Comparison of ENCODE assay signal across 2 cellular contexts in genomic region chr6:33840064-33840926, GRCh38.
TF ChIP-seq lines count a peak whose summit lies in the region.

No MANE protein-coding gene starts in this region.

TF ChIP-seq in K562, 482 proteins besides CTCF, POLR2A, EP300 and RAD21 (continued from another document and continues in another):
- TF ChIP-seq, protein P1, sequence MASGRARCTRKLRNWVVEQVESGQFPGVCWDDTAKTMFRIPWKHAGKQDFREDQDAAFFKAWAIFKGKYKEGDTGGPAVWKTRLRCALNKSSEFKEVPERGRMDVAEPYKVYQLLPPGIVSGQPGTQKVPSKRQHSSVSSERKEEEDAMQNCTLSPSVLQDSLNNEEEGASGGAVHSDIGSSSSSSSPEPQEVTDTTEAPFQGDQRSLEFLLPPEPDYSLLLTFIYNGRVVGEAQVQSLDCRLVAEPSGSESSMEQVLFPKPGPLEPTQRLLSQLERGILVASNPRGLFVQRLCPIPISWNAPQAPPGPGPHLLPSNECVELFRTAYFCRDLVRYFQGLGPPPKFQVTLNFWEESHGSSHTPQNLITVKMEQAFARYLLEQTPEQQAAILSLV (tag; IDR thresholded peaks at IDR 0.05): peak; percentile 40; the same call in 1 of the 2 replicates
- TF ChIP-seq STAT5B (CRISPR knock-in tag; IDR thresholded peaks at IDR 0.05) (no peak), ZNF316 (IDR thresholded peaks at IDR 0.05) (peak; percentile 100), ZNF318 (IDR thresholded peaks at IDR 0.05; ENCODE audit: borderline replicate concordance in 1 of 2, low read depth in 1 of 2) (peak in 1 of 2 experiments; percentile 93; a peak in 2 of 4 replicates), ETV5 (CRISPR knock-in tag; IDR thresholded peaks at IDR 0.05; ENCODE audit: low read depth) (peak; percentile 99), ZBED1 (IDR thresholded peaks at IDR 0.05) (no peak), ETV1 (tag; conservative IDR thresholded peaks at IDR 0.05; ENCODE audit: low read depth) (peak; percentile 98), POLR2AphosphoS5 (IDR thresholded peaks at IDR 0.05; ENCODE audit: control insufficient read depth, insufficient read depth, low read depth, low read length) (peak; percentile 54; the same call in 1 of the 2 replicates), TAF9B (IDR thresholded peaks at IDR 0.05; ENCODE audit: partially characterized antibody) (peak; percentile 97), STAT5A (IDR thresholded peaks at IDR 0.05; ENCODE audit: borderline replicate concordance, low read length) (peak; percentile 38; the same call in 1 of the 2 replicates), PHTF2 (CRISPR knock-in tag; IDR thresholded peaks at IDR 0.05) (no peak), XRCC3 (IDR thresholded peaks at IDR 0.05) (no peak)
- TF ChIP-seq, protein P2, sequence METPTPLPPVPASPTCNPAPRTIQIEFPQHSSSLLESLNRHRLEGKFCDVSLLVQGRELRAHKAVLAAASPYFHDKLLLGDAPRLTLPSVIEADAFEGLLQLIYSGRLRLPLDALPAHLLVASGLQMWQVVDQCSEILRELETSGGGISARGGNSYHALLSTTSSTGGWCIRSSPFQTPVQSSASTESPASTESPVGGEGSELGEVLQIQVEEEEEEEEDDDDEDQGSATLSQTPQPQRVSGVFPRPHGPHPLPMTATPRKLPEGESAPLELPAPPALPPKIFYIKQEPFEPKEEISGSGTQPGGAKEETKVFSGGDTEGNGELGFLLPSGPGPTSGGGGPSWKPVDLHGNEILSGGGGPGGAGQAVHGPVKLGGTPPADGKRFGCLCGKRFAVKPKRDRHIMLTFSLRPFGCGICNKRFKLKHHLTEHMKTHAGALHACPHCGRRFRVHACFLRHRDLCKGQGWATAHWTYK (CRISPR knock-in tag; IDR thresholded peaks at IDR 0.05): 0 out of 2 replicates have a peak, but pooled peaks have one; percentile 56

TF ChIP-seq in HepG2, 621 proteins besides CTCF, POLR2A, EP300 and RAD21 (continued from another document and continues in another):
- TF ChIP-seq, protein P3, sequence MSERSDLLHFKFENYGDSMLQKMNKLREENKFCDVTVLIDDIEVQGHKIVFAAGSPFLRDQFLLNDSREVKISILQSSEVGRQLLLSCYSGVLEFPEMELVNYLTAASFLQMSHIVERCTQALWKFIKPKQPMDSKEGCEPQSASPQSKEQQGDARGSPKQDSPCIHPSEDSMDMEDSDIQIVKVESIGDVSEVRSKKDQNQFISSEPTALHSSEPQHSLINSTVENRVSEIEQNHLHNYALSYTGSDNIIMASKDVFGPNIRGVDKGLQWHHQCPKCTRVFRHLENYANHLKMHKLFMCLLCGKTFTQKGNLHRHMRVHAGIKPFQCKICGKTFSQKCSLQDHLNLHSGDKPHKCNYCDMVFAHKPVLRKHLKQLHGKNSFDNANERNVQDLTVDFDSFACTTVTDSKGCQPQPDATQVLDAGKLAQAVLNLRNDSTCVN (CRISPR knock-in tag; IDR thresholded peaks at IDR 0.05; ENCODE audit: borderline replicate concordance): peak; percentile 53; the same call in 1 of the 2 replicates
- TF ChIP-seq MATR3 (CRISPR knock-in tag; IDR thresholded peaks at IDR 0.05) (no peak), USF2 (IDR thresholded peaks at IDR 0.05; ENCODE audit: low read depth, low read length) (peak; percentile 97), USF2 (CRISPR knock-in tag; IDR thresholded peaks at IDR 0.05; ENCODE audit: borderline replicate concordance) (peak; percentile 97; the same call in 1 of the 2 replicates), ZNF143 (CRISPR knock-in tag; IDR thresholded peaks at IDR 0.05) (no peak; the same call in 1 of the 2 replicates), RBFOX2 (IDR thresholded peaks at IDR 0.05; ENCODE audit: low read depth, low read length) (0 out of 2 replicates have a peak, but pooled peaks have one; percentile 35), ZNF562 (CRISPR knock-in tag; IDR thresholded peaks at IDR 0.05; ENCODE audit: borderline replicate concordance) (no peak), CHCHD3 (CRISPR knock-in tag; IDR thresholded peaks at IDR 0.05) (no peak), RFX5 (IDR thresholded peaks at IDR 0.05; ENCODE audit: low read depth, low read length) (peak; percentile 73), ZNF274 (CRISPR knock-in tag; IDR thresholded peaks at IDR 0.05) (no peak), PTBP1 (IDR thresholded peaks at IDR 0.05; ENCODE audit: low read depth, low read length, poor library complexity, severe bottlenecking) (no peak), ZNF292 (CRISPR knock-in tag; IDR thresholded peaks at IDR 0.05; ENCODE audit: borderline replicate concordance, low read depth) (peak; percentile 54; the same call in 1 of the 2 replicates), ASH2L (IDR thresholded peaks at IDR 0.05; ENCODE audit: insufficient read length, low read depth, low read length) (peak; percentile 76), ZNF569 (CRISPR knock-in tag; IDR thresholded peaks at IDR 0.05; ENCODE audit: borderline replicate concordance) (no peak), MEIS2 (CRISPR knock-in tag; IDR thresholded peaks at IDR 0.05) (peak; percentile 71; the same call in 1 of the 2 replicates), ZBTB14 (CRISPR knock-in tag; IDR thresholded peaks at IDR 0.05) (no peak), ATM (IDR thresholded peaks at IDR 0.05; ENCODE audit: borderline replicate concordance) (no peak), TCF7 (IDR thresholded peaks at IDR 0.05; ENCODE audit: low read depth) (no peak), ZFP90 (CRISPR knock-in tag; IDR thresholded peaks at IDR 0.05; ENCODE audit: borderline replicate concordance) (no peak), RELA (CRISPR knock-in tag; IDR thresholded peaks at IDR 0.05) (no peak), AGO2 (optimal IDR thresholded peaks at IDR 0.05; ENCODE audit: low read depth, low read length) (no peak), JARID2 (CRISPR knock-in tag; IDR thresholded peaks at IDR 0.05; ENCODE audit: insufficient replicate concordance) (peak; percentile 58), MYPOP (CRISPR knock-in tag; IDR thresholded peaks at IDR 0.05) (peak; percentile 66; the same call in 1 of the 2 replicates), WIZ (CRISPR knock-in tag; IDR thresholded peaks at IDR 0.05) (no peak), CREM (IDR thresholded peaks at IDR 0.05) (peak; percentile 76), CREM (CRISPR knock-in tag; IDR thresholded peaks at IDR 0.05) (no peak), PRPF4 (IDR thresholded peaks at IDR 0.05; ENCODE audit: low read depth, low read length, poor library complexity, severe bottlenecking) (no peak), ZBTB43 (CRISPR knock-in tag; conservative IDR thresholded peaks at IDR 0.05) (no peak; the same call in 1 of the 2 replicates), ZFAT (CRISPR knock-in tag; conservative IDR thresholded peaks at IDR 0.05) (no peak), FIP1L1 (IDR thresholded peaks at IDR 0.05; ENCODE audit: borderline replicate concordance, insufficient read depth, low read depth, low read length) (no peak), ELF1 (CRISPR knock-in tag; IDR thresholded peaks at IDR 0.05) (peak; percentile 63), TMF1 (CRISPR knock-in tag; IDR thresholded peaks at IDR 0.05; ENCODE audit: low read depth) (0 out of 2 replicates have a peak, but pooled peaks have one; percentile 75), ZNF432 (CRISPR knock-in tag; IDR thresholded peaks at IDR 0.05; ENCODE audit: borderline replicate concordance) (no peak)
- TF ChIP-seq, protein P4, sequence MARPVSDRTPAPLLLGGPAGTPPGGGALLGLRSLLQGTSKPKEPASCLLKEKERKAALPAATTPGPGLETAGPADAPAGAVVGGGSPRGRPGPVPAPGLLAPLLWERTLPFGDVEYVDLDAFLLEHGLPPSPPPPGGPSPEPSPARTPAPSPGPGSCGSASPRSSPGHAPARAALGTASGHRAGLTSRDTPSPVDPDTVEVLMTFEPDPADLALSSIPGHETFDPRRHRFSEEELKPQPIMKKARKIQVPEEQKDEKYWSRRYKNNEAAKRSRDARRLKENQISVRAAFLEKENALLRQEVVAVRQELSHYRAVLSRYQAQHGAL (CRISPR knock-in tag; IDR thresholded peaks at IDR 0.05; ENCODE audit: not compliant biosample characterization): no peak
- TF ChIP-seq, protein P5, sequence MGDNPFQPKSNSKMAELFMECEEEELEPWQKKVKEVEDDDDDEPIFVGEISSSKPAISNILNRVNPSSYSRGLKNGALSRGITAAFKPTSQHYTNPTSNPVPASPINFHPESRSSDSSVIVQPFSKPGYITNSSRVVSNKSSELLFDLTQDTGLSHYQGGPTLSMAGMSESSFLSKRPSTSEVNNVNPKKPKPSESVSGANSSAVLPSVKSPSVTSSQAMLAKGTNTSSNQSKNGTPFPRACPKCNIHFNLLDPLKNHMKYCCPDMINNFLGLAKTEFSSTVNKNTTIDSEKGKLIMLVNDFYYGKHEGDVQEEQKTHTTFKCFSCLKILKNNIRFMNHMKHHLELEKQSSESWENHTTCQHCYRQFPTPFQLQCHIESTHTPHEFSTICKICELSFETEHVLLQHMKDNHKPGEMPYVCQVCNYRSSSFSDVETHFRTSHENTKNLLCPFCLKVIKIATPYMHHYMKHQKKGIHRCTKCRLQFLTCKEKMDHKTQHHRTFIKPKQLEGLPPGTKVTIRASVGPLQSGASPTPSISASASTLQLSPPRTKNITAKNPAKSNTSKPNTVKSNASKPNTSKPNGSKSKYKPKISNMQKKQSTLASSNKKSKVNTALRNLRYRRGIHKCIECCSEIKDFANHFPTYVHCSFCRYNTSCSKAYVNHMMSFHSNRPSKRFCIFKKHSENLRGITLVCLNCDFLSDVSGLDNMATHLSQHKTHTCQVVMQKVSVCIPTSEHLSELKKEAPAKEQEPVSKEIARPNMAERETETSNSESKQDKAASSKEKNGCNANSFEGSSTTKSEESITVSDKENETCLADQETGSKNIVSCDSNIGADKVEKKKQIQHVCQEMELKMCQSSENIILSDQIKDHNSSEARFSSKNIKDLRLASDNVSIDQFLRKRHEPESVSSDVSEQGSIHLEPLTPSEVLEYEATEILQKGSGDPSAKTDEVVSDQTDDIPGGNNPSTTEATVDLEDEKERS (CRISPR knock-in tag; IDR thresholded peaks at IDR 0.05): no peak
- TF ChIP-seq, protein P6, sequence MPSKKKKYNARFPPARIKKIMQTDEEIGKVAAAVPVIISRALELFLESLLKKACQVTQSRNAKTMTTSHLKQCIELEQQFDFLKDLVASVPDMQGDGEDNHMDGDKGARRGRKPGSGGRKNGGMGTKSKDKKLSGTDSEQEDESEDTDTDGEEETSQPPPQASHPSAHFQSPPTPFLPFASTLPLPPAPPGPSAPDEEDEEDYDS (CRISPR knock-in tag; IDR thresholded peaks at IDR 0.05): peak; percentile 4; the same call in 1 of the 2 replicates
- TF ChIP-seq, protein P7, sequence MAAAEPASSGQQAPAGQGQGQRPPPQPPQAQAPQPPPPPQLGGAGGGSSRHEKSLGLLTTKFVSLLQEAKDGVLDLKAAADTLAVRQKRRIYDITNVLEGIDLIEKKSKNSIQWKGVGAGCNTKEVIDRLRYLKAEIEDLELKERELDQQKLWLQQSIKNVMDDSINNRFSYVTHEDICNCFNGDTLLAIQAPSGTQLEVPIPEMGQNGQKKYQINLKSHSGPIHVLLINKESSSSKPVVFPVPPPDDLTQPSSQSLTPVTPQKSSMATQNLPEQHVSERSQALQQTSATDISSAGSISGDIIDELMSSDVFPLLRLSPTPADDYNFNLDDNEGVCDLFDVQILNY (CRISPR knock-in tag; conservative IDR thresholded peaks at IDR 0.05): no peak
